ENCODE assay signal across 8 cellular contexts in the genomic region with DNA sequence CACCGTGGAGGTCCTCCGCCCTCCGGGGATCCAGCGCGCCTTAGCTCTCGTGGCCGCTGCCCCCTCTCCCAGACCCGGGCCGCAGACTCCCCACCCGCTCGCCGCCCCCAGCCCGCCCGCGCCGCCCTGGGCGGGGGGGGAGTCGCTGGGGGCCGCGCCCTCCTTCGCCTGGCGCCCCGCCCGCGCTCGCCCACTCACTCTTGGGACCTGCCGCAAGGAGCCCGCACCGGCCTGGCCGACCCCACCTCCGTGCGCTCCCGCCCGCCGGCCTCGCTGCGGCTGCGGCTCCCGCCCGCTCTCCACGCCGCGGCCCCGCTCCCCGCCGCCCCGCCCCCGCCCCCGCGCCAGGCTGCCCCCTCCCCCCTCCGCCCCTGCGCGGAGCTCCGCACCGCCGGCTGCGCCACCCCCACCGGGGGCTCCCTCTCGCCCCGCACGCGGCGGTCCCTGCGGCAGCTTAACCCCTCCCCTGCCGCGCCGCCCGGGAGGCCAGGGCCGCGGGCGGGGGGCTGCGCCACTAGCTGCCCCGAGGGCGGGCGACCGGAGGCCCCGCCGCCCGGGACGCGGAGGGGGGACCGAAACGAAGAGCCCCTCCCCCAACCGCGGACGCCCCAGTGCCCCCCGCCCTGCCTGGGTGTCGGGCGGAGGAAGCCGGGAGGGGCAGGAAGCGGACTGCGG. TPM values are rescaled to one million over a fixed set of nuclear protein-coding genes. Genes with fewer than 3 reads are reported as not detected.
DNase-seq lines count a peak whose midpoint lies in the region; ATAC-seq, FAIRE-seq and TF ChIP-seq lines count a peak whose summit lies in the region.

No MANE protein-coding gene starts in this region.

- TF ChIP-seq CTCF in GM06990 (IDR thresholded peaks at IDR 0.05; ENCODE audit: insufficient read depth, low read length, poor library complexity, severe bottlenecking) (no peak), esophagus muscularis mucosa (IDR thresholded peaks at IDR 0.05) (no peak), pancreas (IDR thresholded peaks at IDR 0.05) (no peak)

- H3K27me3 ChIP-seq in GM06990 (replicated peaks; ENCODE audit: control insufficient read depth, insufficient read depth, low read length) = peaks cover 4% of the 10 kb centered on the region
- no peaks in the 10 kb centered on the region for H3K27me3 ChIP-seq in esophagus muscularis mucosa
- H3K27me3 ChIP-seq in pancreas = peaks cover 0 to 16% (median 3%) of the 10 kb centered on the region in 4 donors

- no peak for ATAC-seq in pancreas
- no peak for ATAC-seq in GM18861 (IDR thresholded peaks at IDR 0.05; ENCODE audit: unreplicated experiment)

- POLR2A ChIA-PET in HEK293T (lab: Yijun Ruan, JAX) = interaction anchor here (0.6 to 2.6 kb wide), 3 partner anchors 16 to 34 kb away, joined by 3 to 9 read pairs (median 3); no protein-coding TSS in a partner anchor

- intact Hi-C loops in esophagus muscularis mucosa (cut with DNase I) (loop anchor here (2.0 to 5.0 kb wide), 2 partner anchors 33 to 58 kb away; partner anchors contain the start of genes MAP4K2 and SF1), pancreas (cut with DNase I) (no loop called here)

- CTCF ChIA-PET in HEK293T (lab: Yijun Ruan, JAX) = interaction anchor here (0.7 to 1.9 kb wide), 5 partner anchors 11 to 270 kb away, joined by 3 to 7 read pairs (median 4); partner anchors contain the start of genes ARL2 and PYGM

- H3K9me3 ChIP-seq in SK-N-MC (ENCODE audit: low read depth, low read length) (no peaks in the 10 kb centered on the region), esophagus muscularis mucosa (no peaks in the 10 kb centered on the region), pancreas (no peaks in the 10 kb centered on the region)

- DNase-seq in GM06990 (ENCODE audit: extremely low read depth, insufficient read length) (no peak), SK-N-MC (ENCODE audit: low read depth, low spot score) (no peak), esophagus muscularis mucosa (ENCODE audit: extremely low spot score) (no peak), pancreas (peak in 1 of 6 donors; percentile 49), HEK293T (ENCODE audit: extremely low spot score) (no peak), mucosa of gallbladder (ENCODE audit: low spot score) (no peak), SKM-1 (lab: John Stamatoyannopoulos, UW; ENCODE audit: unreplicated experiment) (no peak)

- 1% methylated on average over 16 of the region's 92 CpGs for WGBS in esophagus muscularis mucosa
- WGBS in pancreas, 2 donors = 2 to 3% methylated on average over 32 to 87 of the region's 92 CpGs

- H3K27ac ChIP-seq in SK-N-MC (no peak overlapping the region), esophagus muscularis mucosa (replicated peaks in 1 of 4) (peak overlapping the region; percentile 92 to 99 (median 96)), pancreas (peak overlapping the region in 2 of 4 donors; percentile 4 to 21)

- no peak for TF ChIP-seq EP300 in esophagus muscularis mucosa (IDR thresholded peaks at IDR 0.05)

- peak overlapping the region; percentile 61 for H3K9ac ChIP-seq in SK-N-MC (ENCODE audit: insufficient read length)

- no peaks in the 10 kb centered on the region for H3K36me3 ChIP-seq in GM06990 (ENCODE audit: control insufficient read depth, insufficient read depth, low read length)
- H3K36me3 ChIP-seq in SK-N-MC (ENCODE audit: insufficient read depth, low read length) = no peaks in the 10 kb centered on the region
- peaks cover 0 to 12% (median 4%) of the 10 kb centered on the region in 4 donors for H3K36me3 ChIP-seq in esophagus muscularis mucosa
- no peaks in the 10 kb centered on the region for H3K36me3 ChIP-seq in pancreas

- H3K4me1 ChIP-seq in esophagus muscularis mucosa (peaks cover 28 to 71% (median 61%) of the 10 kb centered on the region in 4 donors), pancreas (peaks cover 9 to 30% (median 26%) of the 10 kb centered on the region in 3 donors)

- TF ChIP-seq POLR2A in esophagus muscularis mucosa (IDR thresholded peaks at IDR 0.05; ENCODE audit: low read depth) = no peak

- peak overlapping the region; percentile 48 for H3K4me3 ChIP-seq in GM06990 (replicated peaks; ENCODE audit: low read depth, low read length)
- peak overlapping the region; percentile 78 for H3K4me3 ChIP-seq in SK-N-MC
- H3K4me3 ChIP-seq in esophagus muscularis mucosa = peak overlapping the region; percentile 59 to 73 (median 69)
- H3K4me3 ChIP-seq in pancreas = peak overlapping the region in 3 of 4 donors; percentile 14 to 61 (median 32)

- FAIRE-seq in pancreas (lab: Jason Lieb, UNC) = no peak

TF ChIP-seq in HEK293T, 16 proteins besides CTCF, POLR2A, EP300 and RAD21:
- no peak for TF ChIP-seq LEF1 (IDR thresholded peaks at IDR 0.05; ENCODE audit: borderline replicate concordance)
- TF ChIP-seq PKNOX1 (IDR thresholded peaks at IDR 0.05) = no peak
- TF ChIP-seq L3MBTL2 (conservative IDR thresholded peaks at IDR 0.05) = no peak
- no peak for TF ChIP-seq TARDBP (IDR thresholded peaks at IDR 0.05)
- no peak for TF ChIP-seq FOXM1 (IDR thresholded peaks at IDR 0.05; ENCODE audit: borderline replicate concordance)
- no peak for TF ChIP-seq FOXK2 (IDR thresholded peaks at IDR 0.05)
- no peak for TF ChIP-seq ARNT (IDR thresholded peaks at IDR 0.05)
- no peak for TF ChIP-seq CTBP1 (IDR thresholded peaks at IDR 0.05; ENCODE audit: borderline replicate concordance)
- no peak for TF ChIP-seq HDGF (IDR thresholded peaks at IDR 0.05; ENCODE audit: borderline replicate concordance)
- no peak for TF ChIP-seq FOXA1 (IDR thresholded peaks at IDR 0.05)
- no peak for TF ChIP-seq SP1 (IDR thresholded peaks at IDR 0.05)
- TF ChIP-seq BHLHE40 (IDR thresholded peaks at IDR 0.05; ENCODE audit: borderline replicate concordance) = no peak
- TF ChIP-seq NFRKB (IDR thresholded peaks at IDR 0.05) = no peak
- no peak for TF ChIP-seq ZNF384 (IDR thresholded peaks at IDR 0.05)
- no peak for TF ChIP-seq SUZ12 (IDR thresholded peaks at IDR 0.05)
- TF ChIP-seq ELF4 (IDR thresholded peaks at IDR 0.05) = no peak
TF ChIP-seq in HEK293T: peak in this region for 0.

RNA-seq across cellular contexts. Expression of gene RASGRP2, which starts 0.7 kb away (rescaled TPM):
- 10 to 100 TPM; 32.8 to 72.8 (median 34.9) TPM for total RNA-seq in esophagus muscularis mucosa
- total RNA-seq in pancreas = 1 to 10 TPM in 5 of 6 donors, under 1 TPM in 1; 0.91 to 2.8 (median 2.2) TPM
- polyA plus RNA-seq in pancreas = 10 to 100 TPM; 11.2 to 12.4 TPM
- 17.1 TPM for total RNA-seq in mucosa of gallbladder

RNA-seq across cellular contexts. Expression of gene PYGM, which starts 15.1 kb away (rescaled TPM):
- 10 to 100 TPM; 18.4 to 57.2 (median 26.3) TPM for total RNA-seq in esophagus muscularis mucosa
- under 1 TPM; 0.19 to 0.55 (median 0.42) TPM for total RNA-seq in pancreas
- 1 to 10 TPM; 1.2 to 1.3 TPM for polyA plus RNA-seq in pancreas
- 14.3 TPM for total RNA-seq in mucosa of gallbladder

RNA-seq across cellular contexts. Expression of gene NRXN2, which starts 21.7 kb away (rescaled TPM):
- total RNA-seq in esophagus muscularis mucosa (10 to 100 TPM in 1 of 4 donors, 1 to 10 TPM in 3; 2.1 to 12.9 (median 4.3) TPM), pancreas (10 to 100 TPM in 1 of 6 donors, 1 to 10 TPM in 4, under 1 TPM in 1; 0.69 to 10.8 (median 2.2) TPM), mucosa of gallbladder (8.1 TPM)
- 1 to 10 TPM in 1 of 2 donors, under 1 TPM in 1; 0.89 to 2.8 TPM for polyA plus RNA-seq in pancreas

RNA-seq across cellular contexts. Expression of gene SF1, which starts 33.7 kb away (rescaled TPM):
- total RNA-seq in esophagus muscularis mucosa (100 to 1,000 TPM; 199 to 285 (median 234) TPM), pancreas (100 to 1,000 TPM in 5 of 6 donors, 10 to 100 TPM in 1; 99.8 to 153 (median 124) TPM), mucosa of gallbladder (263 TPM)
- 100 to 1,000 TPM; 140 to 181 TPM for polyA plus RNA-seq in pancreas

RNA-seq across cellular contexts. Expression of gene MAP4K2, which starts 58.3 kb away (rescaled TPM):
- total RNA-seq in esophagus muscularis mucosa (10 to 100 TPM; 11.1 to 25.0 (median 17.1) TPM), pancreas (1 to 10 TPM; 6.1 to 8.6 (median 7.0) TPM), mucosa of gallbladder (23.1 TPM)
- 10 to 100 TPM; 19.5 to 24.0 TPM for polyA plus RNA-seq in pancreas
